Comparison of ENCODE assay signal across 1 cellular context in the genomic region with DNA sequence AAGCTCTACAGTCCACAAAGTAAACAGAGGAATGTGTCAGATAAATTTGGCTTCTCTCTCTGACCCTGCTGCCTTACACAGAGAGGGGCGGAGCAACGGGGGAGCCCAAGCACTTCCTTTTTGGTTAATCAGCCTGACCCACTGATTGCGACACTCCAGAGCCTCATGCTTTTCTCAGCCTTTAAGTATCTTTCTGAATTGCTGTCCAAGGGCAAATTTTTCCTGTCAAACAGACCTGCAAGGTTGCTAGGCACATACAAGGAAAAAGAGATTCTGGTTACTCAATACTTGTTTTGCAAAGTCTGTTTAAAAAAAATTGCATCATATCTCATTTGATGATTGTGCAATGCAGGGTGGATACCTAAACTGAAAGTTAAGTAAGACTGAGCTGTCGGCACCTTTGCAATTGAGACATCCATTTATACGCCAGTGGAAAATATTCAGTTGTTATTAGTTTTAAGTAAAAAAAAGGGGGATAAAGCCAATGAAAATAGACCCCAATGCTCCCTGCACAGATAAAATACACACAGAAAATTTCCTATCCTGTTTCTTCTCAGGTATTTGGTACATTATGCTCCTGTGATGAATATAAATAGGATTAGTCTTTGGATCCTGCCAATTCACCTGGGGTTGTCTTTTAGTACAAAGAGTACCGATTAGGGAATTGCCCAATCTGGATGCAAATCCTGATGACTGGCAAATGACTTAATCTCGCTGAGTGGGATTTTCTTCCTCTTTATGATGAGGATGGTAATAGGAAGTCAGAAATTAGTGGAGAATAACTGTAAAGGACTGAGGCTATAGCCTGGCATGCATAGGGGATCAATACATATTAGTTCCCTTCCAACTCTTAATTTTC.
TF ChIP-seq lines count a peak whose summit lies in the region.

No MANE protein-coding gene starts in this region.

TF ChIP-seq in HepG2, 621 proteins besides CTCF, POLR2A, EP300 and RAD21 (continued from another document and continues in another):
- no peak for TF ChIP-seq ZNF407 (CRISPR knock-in tag; IDR thresholded peaks at IDR 0.05; ENCODE audit: not compliant biosample characterization)
- TF ChIP-seq HHEX (CRISPR knock-in tag; IDR thresholded peaks at IDR 0.05): peak; percentile 45; the same call in 1 of the 2 replicates
- TF ChIP-seq ZNF672 (CRISPR knock-in tag; IDR thresholded peaks at IDR 0.05): no peak
- TF ChIP-seq, protein P1, sequence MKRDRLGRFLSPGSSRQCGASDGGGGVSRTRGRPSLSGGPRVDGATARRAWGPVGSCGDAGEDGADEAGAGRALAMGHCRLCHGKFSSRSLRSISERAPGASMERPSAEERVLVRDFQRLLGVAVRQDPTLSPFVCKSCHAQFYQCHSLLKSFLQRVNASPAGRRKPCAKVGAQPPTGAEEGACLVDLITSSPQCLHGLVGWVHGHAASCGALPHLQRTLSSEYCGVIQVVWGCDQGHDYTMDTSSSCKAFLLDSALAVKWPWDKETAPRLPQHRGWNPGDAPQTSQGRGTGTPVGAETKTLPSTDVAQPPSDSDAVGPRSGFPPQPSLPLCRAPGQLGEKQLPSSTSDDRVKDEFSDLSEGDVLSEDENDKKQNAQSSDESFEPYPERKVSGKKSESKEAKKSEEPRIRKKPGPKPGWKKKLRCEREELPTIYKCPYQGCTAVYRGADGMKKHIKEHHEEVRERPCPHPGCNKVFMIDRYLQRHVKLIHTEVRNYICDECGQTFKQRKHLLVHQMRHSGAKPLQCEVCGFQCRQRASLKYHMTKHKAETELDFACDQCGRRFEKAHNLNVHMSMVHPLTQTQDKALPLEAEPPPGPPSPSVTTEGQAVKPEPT (CRISPR knock-in tag; IDR thresholded peaks at IDR 0.05; ENCODE audit: low read depth): no peak
- no peak for TF ChIP-seq BORCS8-MEF2B (CRISPR knock-in tag; IDR thresholded peaks at IDR 0.05)
- TF ChIP-seq ZXDC (CRISPR knock-in tag; IDR thresholded peaks at IDR 0.05): no peak
- TF ChIP-seq ZNF430 (CRISPR knock-in tag; IDR thresholded peaks at IDR 0.05): no peak
- no peak for TF ChIP-seq PRMT3 (CRISPR knock-in tag; IDR thresholded peaks at IDR 0.05; ENCODE audit: borderline replicate concordance, low read depth)
- TF ChIP-seq SIX4 (CRISPR knock-in tag; IDR thresholded peaks at IDR 0.05): peak; percentile 79; the same call in 1 of the 2 replicates
- TF ChIP-seq HDAC2 (CRISPR knock-in tag; IDR thresholded peaks at IDR 0.05): peak; percentile 95
- TF ChIP-seq NRL (CRISPR knock-in tag; IDR thresholded peaks at IDR 0.05; ENCODE audit: borderline replicate concordance): no peak
- TF ChIP-seq, protein P2, sequence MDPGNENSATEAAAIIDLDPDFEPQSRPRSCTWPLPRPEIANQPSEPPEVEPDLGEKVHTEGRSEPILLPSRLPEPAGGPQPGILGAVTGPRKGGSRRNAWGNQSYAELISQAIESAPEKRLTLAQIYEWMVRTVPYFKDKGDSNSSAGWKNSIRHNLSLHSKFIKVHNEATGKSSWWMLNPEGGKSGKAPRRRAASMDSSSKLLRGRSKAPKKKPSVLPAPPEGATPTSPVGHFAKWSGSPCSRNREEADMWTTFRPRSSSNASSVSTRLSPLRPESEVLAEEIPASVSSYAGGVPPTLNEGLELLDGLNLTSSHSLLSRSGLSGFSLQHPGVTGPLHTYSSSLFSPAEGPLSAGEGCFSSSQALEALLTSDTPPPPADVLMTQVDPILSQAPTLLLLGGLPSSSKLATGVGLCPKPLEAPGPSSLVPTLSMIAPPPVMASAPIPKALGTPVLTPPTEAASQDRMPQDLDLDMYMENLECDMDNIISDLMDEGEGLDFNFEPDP (CRISPR knock-in tag; conservative IDR thresholded peaks at IDR 0.05): no peak
- TF ChIP-seq SRSF1 (optimal IDR thresholded peaks at IDR 0.05; ENCODE audit: low read depth, low read length): no peak
- 0 out of 2 replicates have a peak, but pooled peaks have one; percentile 12 for TF ChIP-seq HOXA3 (CRISPR knock-in tag; IDR thresholded peaks at IDR 0.05)
- TF ChIP-seq, protein P3, sequence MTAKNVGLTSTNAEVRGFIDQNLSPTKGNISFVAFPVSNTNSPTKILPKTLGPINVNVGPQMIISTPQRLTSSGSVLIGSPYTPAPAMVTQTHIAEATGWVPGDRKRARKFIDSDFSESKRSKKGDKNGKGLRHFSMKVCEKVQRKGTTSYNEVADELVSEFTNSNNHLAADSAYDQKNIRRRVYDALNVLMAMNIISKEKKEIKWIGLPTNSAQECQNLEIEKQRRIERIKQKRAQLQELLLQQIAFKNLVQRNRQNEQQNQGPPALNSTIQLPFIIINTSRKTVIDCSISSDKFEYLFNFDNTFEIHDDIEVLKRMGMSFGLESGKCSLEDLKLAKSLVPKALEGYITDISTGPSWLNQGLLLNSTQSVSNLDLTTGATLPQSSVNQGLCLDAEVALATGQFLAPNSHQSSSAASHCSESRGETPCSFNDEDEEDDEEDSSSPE (CRISPR knock-in tag; IDR thresholded peaks at IDR 0.05): peak; percentile 58; the same call in 1 of the 2 replicates
- no peak for TF ChIP-seq ZNF761 (CRISPR knock-in tag; conservative IDR thresholded peaks at IDR 0.05)
- no peak for TF ChIP-seq NFE2 (CRISPR knock-in tag; IDR thresholded peaks at IDR 0.05)
- TF ChIP-seq ATF2 (CRISPR knock-in tag; IDR thresholded peaks at IDR 0.05): peak; percentile 94
- no peak for TF ChIP-seq RBM22 (optimal IDR thresholded peaks at IDR 0.05; ENCODE audit: low read length)
- TF ChIP-seq, protein P4, sequence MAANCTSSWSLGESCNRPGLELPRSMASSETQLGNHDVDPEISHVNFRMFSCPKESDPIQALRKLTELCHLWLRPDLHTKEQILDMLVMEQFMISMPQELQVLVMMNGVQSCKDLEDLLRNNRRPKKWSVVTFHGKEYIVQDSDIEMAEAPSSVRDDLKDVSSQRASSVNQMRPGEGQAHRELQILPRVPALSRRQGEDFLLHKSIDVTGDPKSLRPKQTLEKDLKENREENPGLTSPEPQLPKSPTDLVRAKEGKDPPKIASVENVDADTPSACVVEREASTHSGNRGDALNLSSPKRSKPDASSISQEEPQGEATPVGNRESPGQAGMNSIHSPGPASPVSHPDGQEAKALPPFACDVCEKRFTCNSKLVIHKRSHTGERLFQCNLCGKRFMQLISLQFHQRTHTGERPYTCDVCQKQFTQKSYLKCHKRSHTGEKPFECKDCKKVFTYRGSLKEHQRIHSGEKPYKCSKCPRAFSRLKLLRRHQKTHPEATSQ (CRISPR knock-in tag; IDR thresholded peaks at IDR 0.05; ENCODE audit: borderline replicate concordance): peak; percentile 57; the same call in 1 of the 2 replicates
- TF ChIP-seq, protein P5, sequence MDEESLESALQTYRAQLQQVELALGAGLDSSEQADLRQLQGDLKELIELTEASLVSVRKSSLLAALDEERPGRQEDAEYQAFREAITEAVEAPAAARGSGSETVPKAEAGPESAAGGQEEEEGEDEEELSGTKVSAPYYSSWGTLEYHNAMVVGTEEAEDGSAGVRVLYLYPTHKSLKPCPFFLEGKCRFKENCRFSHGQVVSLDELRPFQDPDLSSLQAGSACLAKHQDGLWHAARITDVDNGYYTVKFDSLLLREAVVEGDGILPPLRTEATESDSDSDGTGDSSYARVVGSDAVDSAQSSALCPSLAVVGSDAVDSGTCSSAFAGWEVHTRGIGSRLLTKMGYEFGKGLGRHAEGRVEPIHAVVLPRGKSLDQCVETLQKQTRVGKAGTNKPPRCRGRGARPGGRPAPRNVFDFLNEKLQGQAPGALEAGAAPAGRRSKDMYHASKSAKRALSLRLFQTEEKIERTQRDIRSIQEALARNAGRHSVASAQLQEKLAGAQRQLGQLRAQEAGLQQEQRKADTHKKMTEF (CRISPR knock-in tag; IDR thresholded peaks at IDR 0.05): peak; percentile 96
- no peak for TF ChIP-seq TSC22D2 (CRISPR knock-in tag; IDR thresholded peaks at IDR 0.05; ENCODE audit: borderline replicate concordance)
- TF ChIP-seq NFYB (CRISPR knock-in tag; IDR thresholded peaks at IDR 0.05): no peak
- no peak for TF ChIP-seq ZNF569 (CRISPR knock-in tag; IDR thresholded peaks at IDR 0.05; ENCODE audit: borderline replicate concordance)
- TF ChIP-seq JDP2 (CRISPR knock-in tag; IDR thresholded peaks at IDR 0.05; ENCODE audit: borderline replicate concordance): no peak
- no peak for TF ChIP-seq GABPA (IDR thresholded peaks at IDR 0.05; ENCODE audit: low read depth, low read length)
- TF ChIP-seq GABPA (CRISPR knock-in tag; IDR thresholded peaks at IDR 0.05; ENCODE audit: low read depth): peak; percentile 39; the same call in 1 of the 2 replicates
- TF ChIP-seq, protein P6, sequence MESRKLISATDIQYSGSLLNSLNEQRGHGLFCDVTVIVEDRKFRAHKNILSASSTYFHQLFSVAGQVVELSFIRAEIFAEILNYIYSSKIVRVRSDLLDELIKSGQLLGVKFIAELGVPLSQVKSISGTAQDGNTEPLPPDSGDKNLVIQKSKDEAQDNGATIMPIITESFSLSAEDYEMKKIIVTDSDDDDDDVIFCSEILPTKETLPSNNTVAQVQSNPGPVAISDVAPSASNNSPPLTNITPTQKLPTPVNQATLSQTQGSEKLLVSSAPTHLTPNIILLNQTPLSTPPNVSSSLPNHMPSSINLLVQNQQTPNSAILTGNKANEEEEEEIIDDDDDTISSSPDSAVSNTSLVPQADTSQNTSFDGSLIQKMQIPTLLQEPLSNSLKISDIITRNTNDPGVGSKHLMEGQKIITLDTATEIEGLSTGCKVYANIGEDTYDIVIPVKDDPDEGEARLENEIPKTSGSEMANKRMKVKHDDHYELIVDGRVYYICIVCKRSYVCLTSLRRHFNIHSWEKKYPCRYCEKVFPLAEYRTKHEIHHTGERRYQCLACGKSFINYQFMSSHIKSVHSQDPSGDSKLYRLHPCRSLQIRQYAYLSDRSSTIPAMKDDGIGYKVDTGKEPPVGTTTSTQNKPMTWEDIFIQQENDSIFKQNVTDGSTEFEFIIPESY (CRISPR knock-in tag; IDR thresholded peaks at IDR 0.05): 0 out of 2 replicates have a peak, but pooled peaks have one; percentile 10
- no peak for TF ChIP-seq ARNT (IDR thresholded peaks at IDR 0.05)
